15 cellular contexts compared by ENCODE assay signal in genomic region chr10:59323036-59323459, GRCh38. TPM values are rescaled to one million over a fixed set of nuclear protein-coding genes. Genes with fewer than 3 reads are reported as not detected.
A peak's percentile ranks its signal among the peaks of the same experiment; 100 is the strongest.
DNase-seq lines count a peak whose midpoint lies in the region; ATAC-seq lines count a peak whose summit lies in the region.
"Had no signal": no experiment of that assay in that cellular context is flagged by ENCODE, and none has a peak within 500 bp of the region (broad histone marks: within the 10 kb centered on the region; RNA-seq: fewer than 3 reads in every experiment).

No MANE protein-coding gene starts in this region.

- H3K27ac ChIP-seq in angular gyrus (ENCODE audit: low read depth, low read length) (peak overlapping the region; percentile 91), trophoblast cell (ENCODE audit: low read depth, low read length) (no peak overlapping the region)
- H3K27ac ChIP-seq: BLaER1 had no signal

- H2AFZ ChIP-seq in trophoblast cell (ENCODE audit: insufficient read depth, low read length, poor library complexity): no peak overlapping the region

- no peaks in the 10 kb centered on the region for H3K27me3 Mint-ChIP-seq in activated T-cell treated with anti-CD3 and anti-CD28 coated beads, Interleukin-2, amount 50 U/mL, for 4 hours (ENCODE audit: low read depth)
- H3K27me3 Mint-ChIP-seq in activated naive CD4-positive, alpha-beta T cell treated with anti-CD3 and anti-CD28 coated beads for 36 hours (ENCODE audit: low read depth): peaks cover 2% of the 10 kb centered on the region
- H3K27me3 Mint-ChIP-seq: activated CD4-positive, alpha-beta T cell treated with anti-CD3 and anti-CD28 coated beads for 36 hours had no signal

- peak; percentile 96 for ATAC-seq in left lobe of liver
- no peak for ATAC-seq in activated T-cell treated with anti-CD3 and anti-CD28 coated beads, Interleukin-2, amount 50 U/mL, for 4 hours
- no peak for ATAC-seq in GM18873 (IDR thresholded peaks at IDR 0.05; ENCODE audit: low FRiP score, unreplicated experiment)
- ATAC-seq: activated CD4-positive, alpha-beta T cell treated with anti-CD3 and anti-CD28 coated beads for 36 hours; natural killer cell had no signal

- H2BK12ac ChIP-seq in trophoblast cell (ENCODE audit: low read length): no peak overlapping the region

- H3K4me1 Mint-ChIP-seq in activated T-cell treated with anti-CD3 and anti-CD28 coated beads, Interleukin-2, amount 50 U/mL, for 4 hours (ENCODE audit: low read depth): no peaks in the 10 kb centered on the region
- H3K4me1 Mint-ChIP-seq in activated naive CD4-positive, alpha-beta T cell treated with anti-CD3 and anti-CD28 coated beads for 36 hours (ENCODE audit: low read depth): no peaks in the 10 kb centered on the region
- H3K4me1 Mint-ChIP-seq: activated CD4-positive, alpha-beta T cell treated with anti-CD3 and anti-CD28 coated beads for 36 hours; natural killer cell had no signal

- H2BK5ac ChIP-seq in trophoblast cell (ENCODE audit: low read depth, low read length, poor library complexity): no peak overlapping the region

- H4K8ac ChIP-seq in trophoblast cell (ENCODE audit: low read depth, low read length): no peak overlapping the region

- H3K79me1 ChIP-seq in trophoblast cell (ENCODE audit: low read length): no peaks in the 10 kb centered on the region

- H3K4me3 ChIP-seq in skeletal muscle satellite cell (ENCODE audit: low read length) (no peak overlapping the region), trophoblast cell (ENCODE audit: low read depth, low read length) (no peak overlapping the region)
- H3K4me3 ChIP-seq: BLaER1 had no signal

- H3K18ac ChIP-seq in trophoblast cell (ENCODE audit: low read length): no peak overlapping the region

- no peaks in the 10 kb centered on the region for H3K9me3 Mint-ChIP-seq in activated T-cell treated with anti-CD3 and anti-CD28 coated beads, Interleukin-2, amount 50 U/mL, for 4 hours
- no peaks in the 10 kb centered on the region for H3K9me3 Mint-ChIP-seq in activated naive CD4-positive, alpha-beta T cell treated with anti-CD3 and anti-CD28 coated beads for 36 hours

- H3K9me3 ChIP-seq in skeletal muscle satellite cell (replicated peaks; ENCODE audit: low read length) (no peaks in the 10 kb centered on the region), trophoblast cell (ENCODE audit: insufficient read depth, low read depth, low read length) (no peaks in the 10 kb centered on the region)
- H3K9me3 ChIP-seq: BLaER1 had no signal

- no peaks in the 10 kb centered on the region for H3K79me2 ChIP-seq in trophoblast cell (ENCODE audit: control insufficient read depth, insufficient read depth, low read length, poor library complexity)

- H3K4me1 ChIP-seq in skeletal muscle satellite cell (ENCODE audit: control insufficient read depth, insufficient read depth, low read length): peaks cover 19% of the 10 kb centered on the region
- H3K4me1 ChIP-seq in trophoblast cell (ENCODE audit: control insufficient read depth in 1 of 2, insufficient read depth in 2 of 2, low read length in 2 of 2): peaks cover 0 to 3% of the 10 kb centered on the region in 2 experiments

- peak; percentile 11 for DNase-seq in H4 (ENCODE audit: low spot score)
- peak; percentile 73 for DNase-seq in left lobe of liver (ENCODE audit: low spot score)
- no peak for DNase-seq in trophoblast cell
- no peak for DNase-seq in activated T-cell treated with anti-CD3 and anti-CD28 coated beads, Interleukin-2, amount 50 U/mL, for 4 hours
- DNase-seq in activated naive CD4-positive, alpha-beta T cell treated with anti-CD3 and anti-CD28 coated beads for 36 hours: no peak
- DNase-seq: activated CD4-positive, alpha-beta T cell treated with anti-CD3 and anti-CD28 coated beads for 36 hours; natural killer cell; NCI-H1694 treated with DMSO at 0.1 percent for 48 hours; stimulated activated CD4-positive, alpha-beta T cell treated with anti-CD3 and anti-CD28 coated beads, Interleukin-15, amount 100 ng/mL, for 24 hours had no signal

- H3K9ac ChIP-seq in skeletal muscle satellite cell (ENCODE audit: low read depth, low read length) (no peak overlapping the region), trophoblast cell (ENCODE audit: low read length) (no peak overlapping the region)
- H3K9ac ChIP-seq: BLaER1 had no signal

- no peak overlapping the region for H3K27ac Mint-ChIP-seq in activated naive CD4-positive, alpha-beta T cell treated with anti-CD3 and anti-CD28 coated beads for 36 hours
- H3K27ac Mint-ChIP-seq: activated CD4-positive, alpha-beta T cell treated with anti-CD3 and anti-CD28 coated beads for 36 hours; natural killer cell had no signal

- no peak overlapping the region for H4K91ac ChIP-seq in trophoblast cell (ENCODE audit: low read depth, low read length)

- no peak overlapping the region for H3K4ac ChIP-seq in trophoblast cell (ENCODE audit: low read depth, low read length)

- no peak overlapping the region for H4K12ac ChIP-seq in trophoblast cell (ENCODE audit: low read depth, low read length)

- H3K36me3 ChIP-seq in skeletal muscle satellite cell (ENCODE audit: insufficient read depth, low read length): no peaks in the 10 kb centered on the region
- H3K36me3 ChIP-seq in trophoblast cell (ENCODE audit: control insufficient read depth in 1 of 2, insufficient read depth in 2 of 2, low read length in 2 of 2): no peaks in the 10 kb centered on the region
- H3K36me3 ChIP-seq: BLaER1 had no signal

- H3K36me3 Mint-ChIP-seq in activated T-cell treated with anti-CD3 and anti-CD28 coated beads, Interleukin-2, amount 50 U/mL, for 4 hours (ENCODE audit: insufficient read depth): no peaks in the 10 kb centered on the region
- H3K36me3 Mint-ChIP-seq in activated naive CD4-positive, alpha-beta T cell treated with anti-CD3 and anti-CD28 coated beads for 36 hours (ENCODE audit: low read depth): no peaks in the 10 kb centered on the region
- H3K36me3 Mint-ChIP-seq: natural killer cell had no signal

- H3K27me3 ChIP-seq in skeletal muscle satellite cell (ENCODE audit: control insufficient read depth, insufficient read depth, low read length) (no peaks in the 10 kb centered on the region), trophoblast cell (ENCODE audit: insufficient read depth, low read length) (no peaks in the 10 kb centered on the region)
- H3K27me3 ChIP-seq: BLaER1 had no signal

- H3K4me3 Mint-ChIP-seq in activated T-cell treated with anti-CD3 and anti-CD28 coated beads, Interleukin-2, amount 50 U/mL, for 4 hours: no peak overlapping the region
- no peak overlapping the region for H3K4me3 Mint-ChIP-seq in activated naive CD4-positive, alpha-beta T cell treated with anti-CD3 and anti-CD28 coated beads for 36 hours
- H3K4me3 Mint-ChIP-seq: activated CD4-positive, alpha-beta T cell treated with anti-CD3 and anti-CD28 coated beads for 36 hours; natural killer cell had no signal

- intact Hi-C loops in activated naive CD4-positive, alpha-beta T cell treated with anti-CD3 and anti-CD28 coated beads for 36 hours (cut with micrococcal nuclease): no loop called here

- CTCF ChIA-PET in activated naive CD4-positive, alpha-beta T cell treated with anti-CD3 and anti-CD28 coated beads for 36 hours (lab: Charles Lee): no interaction called here

- H2BK120ac ChIP-seq in trophoblast cell (ENCODE audit: insufficient read depth, low read length, poor library complexity): no peak overlapping the region

- H2AK5ac ChIP-seq in trophoblast cell (ENCODE audit: low read length): no peak overlapping the region

- H3K23ac ChIP-seq in trophoblast cell (ENCODE audit: low read length): no peak overlapping the region

- peak overlapping the region; percentile 37 for H3K4me2 ChIP-seq in skeletal muscle satellite cell (ENCODE audit: low read length)
- no peak overlapping the region for H3K4me2 ChIP-seq in trophoblast cell (ENCODE audit: low read length)
- H3K4me2 ChIP-seq: BLaER1 had no signal

- H3K14ac ChIP-seq in trophoblast cell (ENCODE audit: low read length): no peak overlapping the region

- WGBS in trophoblast cell (ENCODE audit: extremely low coverage, insufficient coverage, insufficient read length): no CpG with 5 or more reads among the region's 2 CpGs

RNA-seq across cellular contexts. Expression of gene FAM13C, which starts 39.3 kb away (rescaled TPM):
- 3.9 and 8.1 TPM in 2 replicates for total RNA-seq in H4 (2014; rRNA removed; shearing (Covaris generic))
- 1.3 TPM for total RNA-seq in left lobe of liver
- under 0.01 and 0.44 TPM in 2 replicates for total RNA-seq in skeletal muscle satellite cell (2012; rRNA removed)
- polyA plus RNA-seq in trophoblast cell (2013): 0.14 and 0.15 TPM in 2 replicates
- total RNA-seq in activated T-cell treated with anti-CD3 and anti-CD28 coated beads, Interleukin-2, amount 50 U/mL, for 4 hours: not detected
- total RNA-seq in activated naive CD4-positive, alpha-beta T cell treated with anti-CD3 and anti-CD28 coated beads for 36 hours: not detected
- total RNA-seq: epithelial cell of proximal tubule; natural killer cell; T-helper 1 cell treated with Interleukin-12 subunit alpha and Interleukin-12 subunit beta and Interleukin-4 antibody, amounts not matched to agents 30 ng/mL and 1 ng/mL, for 36 hours had no signal

Comparison
In these comparisons a context has a peak if more than half of its experiments do, and no peak if none do; other contexts are left out.
1. DNase-seq: peak in H4 (single experiment) and left lobe of liver (single experiment); none in trophoblast cell (0 of 2), activated T-cell treated with anti-CD3 and anti-CD28 coated beads, Interleukin-2, amount 50 U/mL, for 4 hours (single experiment) and activated naive CD4-positive, alpha-beta T cell treated with anti-CD3 and anti-CD28 coated beads for 36 hours (single experiment).